In genomic region chr7:50791921-50792341, GRCh38 we compare ENCODE assay signal across 8 cellular contexts. TPM values are rescaled to one million over a fixed set of nuclear protein-coding genes. Genes with fewer than 3 reads are reported as not detected.
A peak's percentile ranks its signal among the peaks of the same experiment; 100 is the strongest.
DNase-seq lines count a peak whose midpoint lies in the region; ATAC-seq and TF ChIP-seq lines count a peak whose summit lies in the region.

No MANE protein-coding gene starts in this region.

- H3K4me3 ChIP-seq in WI38 (ENCODE audit: low read depth, low read length) (peak overlapping the region; percentile 66), right cardiac atrium (ENCODE audit: low read length) (peak overlapping the region; percentile 90), skin epidermis (peak overlapping the region; percentile 31 to 58 (median 45))

- no peaks in the 10 kb centered on the region for H3K27me3 ChIP-seq in right cardiac atrium (ENCODE audit: control insufficient read depth, insufficient read depth)

- no peaks in the 10 kb centered on the region for H3K9me3 ChIP-seq in right cardiac atrium (ENCODE audit: control insufficient read depth, low read length)

- 13% methylated on average over 10 of the region's 10 CpGs for WGBS in right cardiac atrium

- peaks cover 6% of the 10 kb centered on the region for H3K4me1 ChIP-seq in right cardiac atrium (ENCODE audit: control insufficient read depth, insufficient read depth, low read length)

- no peak for ATAC-seq in right cardiac atrium

- H3K27ac ChIP-seq in right cardiac atrium (ENCODE audit: low read length), result peak overlapping the region; percentile 82
- H3K27ac ChIP-seq in skin epidermis, result peak overlapping the region in 11 of 21 experiments; percentile 1 to 77 (median 53)

- peak; percentile 77 for DNase-seq in DMS 273 (lab: John Stamatoyannopoulos, UW; ENCODE audit: unreplicated experiment)
- no peak for DNase-seq in DMS 273 treated with DMSO at 0.1 percent for 48 hours (lab: John Stamatoyannopoulos, UW)
- no peak for DNase-seq in right cardiac atrium
- DNase-seq in middle frontal gyrus (ENCODE audit: extremely low spot score, low spot score), result no peak
- no peak for DNase-seq in superior temporal gyrus (ENCODE audit: extremely low spot score)
- DNase-seq in NOMO-1 treated with DMSO at 0.1 percent for 48 hours (lab: John Stamatoyannopoulos, UW; ENCODE audit: unreplicated experiment), result no peak

- intact Hi-C loops in right cardiac atrium (cut with DNase I), result loop anchor here in 3 of 4 donors (10.0 kb wide), 2 partner anchors 273 to 333 kb away; no protein-coding TSS in a partner anchor

- TF ChIP-seq CTCF in WI38 (IDR thresholded peaks at IDR 0.05; ENCODE audit: low read depth, low read length), result no peak

RNA-seq across cellular contexts. Expression of gene GRB10, which starts 9.2 kb away (rescaled TPM):
- total RNA-seq in right cardiac atrium, result 10 to 100 TPM; 52.0 to 86.0 (median 63.9) TPM
- polyA plus RNA-seq in right cardiac atrium, result 35.2 TPM
